ENCODE assay signal across 39 cellular contexts in the genomic region with DNA sequence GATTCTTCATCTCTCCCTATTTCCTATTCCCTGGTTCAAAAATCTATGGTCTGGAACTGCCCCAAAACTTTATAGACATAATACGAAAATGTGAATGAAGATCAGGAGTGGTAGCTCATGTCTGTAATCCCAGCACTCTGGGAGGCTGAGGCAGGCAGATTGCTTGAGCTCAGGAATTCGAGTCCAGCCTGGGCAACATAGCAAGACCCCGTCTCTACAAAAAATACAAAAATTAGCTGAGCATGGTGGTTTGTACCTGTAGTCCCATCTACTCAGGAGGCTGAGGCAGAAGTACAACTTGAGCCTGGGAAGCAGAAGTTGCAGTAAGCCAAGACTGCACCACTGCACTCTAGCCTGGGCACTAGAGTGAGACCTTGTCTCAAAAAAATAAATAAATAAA.
"Had no signal": no experiment of that assay in that cellular context is flagged by ENCODE, and none has a peak within 500 bp of the region (broad histone marks: within the 10 kb centered on the region; RNA-seq: fewer than 3 reads in every experiment).

No MANE protein-coding gene starts in this region.

- H3K4me3 Mint-ChIP-seq: activated naive CD4-positive, alpha-beta T cell treated with anti-CD3 and anti-CD28 coated beads for 36 hours; activated naive CD4-positive, alpha-beta T cell treated with anti-CD3 and anti-CD28 coated beads, Interleukin-2, amount 10 ng/mL, durations not matched to agents 7 days and 5 days; activated naive CD4-positive, alpha-beta T cell treated with anti-CD3 and anti-CD28 coated beads, Interleukin-2, amount 50 U/mL, for 24 hours; activated naive CD8-positive, alpha-beta T cell; activated naive CD8-positive, alpha-beta T cell treated with anti-CD3 and anti-CD28 coated beads for 36 hours; activated naive CD8-positive, alpha-beta T cell treated with anti-CD3 and anti-CD28 coated beads, Interleukin-2, amount 10 ng/mL, durations not matched to agents 7 days and 5 days; activated naive CD8-positive, alpha-beta T cell treated with anti-CD3 and anti-CD28 coated beads, Interleukin-2, amount 50 U/mL, for 24 hours; activated T-cell treated with anti-CD3 and anti-CD28 coated beads, Interleukin-2, amount 50 U/mL, for 24 hours; activated T-cell treated with anti-CD3 and anti-CD28 coated beads, Interleukin-2, amount 50 U/mL, for 4 hours; activated T-cell treated with anti-CD3 and anti-CD28 coated beads, Interleukin-2, amount 50 U/mL, for 72 hours; activated T-helper 1 cell treated with anti-CD3 and anti-CD28 coated beads, Interleukin-12 subunit alpha, Interleukin-12 subunit beta, Interleukin-2, Interleukin-4 antibody, amounts not matched to agents 30 ng/mL and 10 ng/mL and 1 ng/mL, durations not matched to agents 14 hours and 24 hours and 36 hours; activated T-helper 17 cell treated with anti-CD3 and anti-CD28 coated beads, Interleukin-2, amount 50 U/mL, for 72 hours; brain; central memory CD8-positive, alpha-beta T cell had no signal

- H3K4me1 Mint-ChIP-seq: activated naive CD4-positive, alpha-beta T cell treated with anti-CD3 and anti-CD28 coated beads, Interleukin-2, amount 10 ng/mL, durations not matched to agents 7 days and 5 days; activated naive CD4-positive, alpha-beta T cell treated with anti-CD3 and anti-CD28 coated beads, Interleukin-2, amount 50 U/mL, for 24 hours; activated naive CD8-positive, alpha-beta T cell treated with anti-CD3 and anti-CD28 coated beads for 36 hours; activated naive CD8-positive, alpha-beta T cell treated with anti-CD3 and anti-CD28 coated beads, Interleukin-2, amount 10 ng/mL, durations not matched to agents 7 days and 5 days; activated naive CD8-positive, alpha-beta T cell treated with anti-CD3 and anti-CD28 coated beads, Interleukin-2, amount 50 U/mL, for 24 hours; activated T-helper 17 cell treated with anti-CD3 and anti-CD28 coated beads, Interleukin-2, amount 50 U/mL, for 72 hours; central memory CD8-positive, alpha-beta T cell had no signal

- H3K4me1 ChIP-seq: adrenal gland, ascending aorta, breast epithelium had no signal

- H3K36me3 ChIP-seq: adrenal gland, brain microvascular endothelial cell, breast epithelium, cardiac muscle cell had no signal

- H3K9me3 Mint-ChIP-seq: activated naive CD8-positive, alpha-beta T cell treated with anti-CD3 and anti-CD28 coated beads, Interleukin-2, amount 50 U/mL, for 24 hours; activated T-helper 1 cell treated with anti-CD3 and anti-CD28 coated beads, Interleukin-12 subunit alpha, Interleukin-12 subunit beta, Interleukin-2, Interleukin-4 antibody, amounts not matched to agents 30 ng/mL and 10 ng/mL and 1 ng/mL, durations not matched to agents 14 hours and 24 hours and 36 hours; activated T-helper 2 cell treated with anti-CD3 and anti-CD28 coated beads, Interferon-gamma antibody, Interleukin-2, Interleukin-4, amounts not matched to agents 10 μg/mL and 5 μg/mL and 100 μg/mL, durations not matched to agents 14 hours and 24 hours and 36 hours had no signal

- H3K27ac Mint-ChIP-seq: activated naive CD4-positive, alpha-beta T cell treated with anti-CD3 and anti-CD28 coated beads for 36 hours; activated naive CD4-positive, alpha-beta T cell treated with anti-CD3 and anti-CD28 coated beads, Interleukin-2, amount 10 ng/mL, durations not matched to agents 7 days and 5 days; activated naive CD4-positive, alpha-beta T cell treated with anti-CD3 and anti-CD28 coated beads, Interleukin-2, amount 50 U/mL, for 24 hours; activated naive CD4-positive, alpha-beta T cell treated with anti-CD3 and anti-CD28 coated beads, Interleukin-2, amount 50 U/mL, for 72 hours; activated naive CD8-positive, alpha-beta T cell; activated naive CD8-positive, alpha-beta T cell treated with anti-CD3 and anti-CD28 coated beads for 36 hours; activated naive CD8-positive, alpha-beta T cell treated with anti-CD3 and anti-CD28 coated beads, Interleukin-2, amount 10 ng/mL, durations not matched to agents 7 days and 5 days; activated naive CD8-positive, alpha-beta T cell treated with anti-CD3 and anti-CD28 coated beads, Interleukin-2, amount 50 U/mL, for 24 hours; activated T-cell treated with anti-CD3 and anti-CD28 coated beads, Interleukin-2, amount 50 U/mL, for 24 hours; activated T-cell treated with anti-CD3 and anti-CD28 coated beads, Interleukin-2, amount 50 U/mL, for 72 hours; activated T-helper 1 cell treated with anti-CD3 and anti-CD28 coated beads, Interleukin-12 subunit alpha, Interleukin-12 subunit beta, Interleukin-2, Interleukin-4 antibody, amounts not matched to agents 30 ng/mL and 10 ng/mL and 1 ng/mL, durations not matched to agents 14 hours and 24 hours and 36 hours; activated T-helper 17 cell treated with anti-CD3 and anti-CD28 coated beads, Interleukin-2, amount 50 U/mL, for 72 hours; activated T-helper 2 cell treated with anti-CD3 and anti-CD28 coated beads, Interferon-gamma antibody, Interleukin-2, Interleukin-4, amounts not matched to agents 10 μg/mL and 5 μg/mL and 100 μg/mL, durations not matched to agents 14 hours and 24 hours and 36 hours; brain had no signal

- H3K27me3 ChIP-seq: adrenal gland, ascending aorta, body of pancreas, brain microvascular endothelial cell, breast epithelium, cardiac muscle cell had no signal

- H3K27me3 Mint-ChIP-seq: activated naive CD4-positive, alpha-beta T cell treated with anti-CD3 and anti-CD28 coated beads, Interleukin-2, amount 10 ng/mL, durations not matched to agents 7 days and 5 days; activated naive CD4-positive, alpha-beta T cell treated with anti-CD3 and anti-CD28 coated beads, Interleukin-2, amount 50 U/mL, for 24 hours; activated naive CD8-positive, alpha-beta T cell; activated naive CD8-positive, alpha-beta T cell treated with anti-CD3 and anti-CD28 coated beads for 36 hours; activated naive CD8-positive, alpha-beta T cell treated with anti-CD3 and anti-CD28 coated beads, Interleukin-2, amount 10 ng/mL, durations not matched to agents 7 days and 5 days; activated naive CD8-positive, alpha-beta T cell treated with anti-CD3 and anti-CD28 coated beads, Interleukin-2, amount 50 U/mL, for 24 hours; activated T-cell treated with anti-CD3 and anti-CD28 coated beads, Interleukin-2, amount 50 U/mL, for 24 hours; activated T-helper 17 cell treated with anti-CD3 and anti-CD28 coated beads, Interleukin-2, amount 50 U/mL, for 72 hours; brain; central memory CD8-positive, alpha-beta T cell had no signal

- H3K27ac ChIP-seq: adrenal gland, ascending aorta, body of pancreas, brain microvascular endothelial cell, breast epithelium, cardiac muscle cell had no signal

- H3K4me3 ChIP-seq: adrenal gland, ascending aorta, body of pancreas, breast epithelium, cardiac muscle cell had no signal

- H3K9me3 ChIP-seq: adrenal gland had no signal

- FAIRE-seq: astrocyte, bronchial epithelial cell had no signal

- DNase-seq: activated effector memory CD4-positive, alpha-beta T cell treated with anti-CD3 and anti-CD28 coated beads, Interleukin-2, amount 50 U/mL, for 16 hours; activated effector memory CD4-positive, alpha-beta T cell treated with Interleukin-2 at 50 U/mL for 16 hours; activated gamma-delta T cell; activated gamma-delta T cell treated with Interleukin-2 at 50 U/mL for 16 hours; activated naive CD4-positive, alpha-beta T cell; activated naive CD4-positive, alpha-beta T cell treated with anti-CD3 and anti-CD28 coated beads for 36 hours; activated naive CD4-positive, alpha-beta T cell treated with anti-CD3 and anti-CD28 coated beads, Interleukin-2, amount 10 ng/mL, durations not matched to agents 7 days and 5 days; activated naive CD4-positive, alpha-beta T cell treated with anti-CD3 and anti-CD28 coated beads, Interleukin-2, amount 50 U/mL, for 16 hours; activated naive CD4-positive, alpha-beta T cell treated with Interleukin-2 at 50 U/mL for 16 hours; activated naive CD8-positive, alpha-beta T cell treated with anti-CD3 and anti-CD28 coated beads for 36 hours; activated naive CD8-positive, alpha-beta T cell treated with anti-CD3 and anti-CD28 coated beads, Interleukin-2, amount 10 ng/mL, durations not matched to agents 7 days and 5 days; activated naive CD8-positive, alpha-beta T cell treated with anti-CD3 and anti-CD28 coated beads, Interleukin-2, amount 50 U/mL, for 24 hours; activated T-cell treated with anti-CD3 and anti-CD28 coated beads, Interleukin-2, amount 50 U/mL, for 24 hours; activated T-cell treated with anti-CD3 and anti-CD28 coated beads, Interleukin-2, amount 50 U/mL, for 4 hours; activated T-cell treated with anti-CD3 and anti-CD28 coated beads, Interleukin-2, amount 50 U/mL, for 48 hours; activated T-cell treated with anti-CD3 and anti-CD28 coated beads, Interleukin-2, amount 50 U/mL, for 72 hours; adrenal gland; amniotic stem cell; amygdala; anterior cingulate cortex; aorta; body of pancreas; brain microvascular endothelial cell; caudate nucleus; central memory CD4-positive, alpha-beta T cell; cerebellar nuclear complex had no signal

- ATAC-seq: activated naive CD4-positive, alpha-beta T cell treated with anti-CD3 and anti-CD28 coated beads, Interleukin-2, amount 50 U/mL, for 72 hours; activated naive CD8-positive, alpha-beta T cell treated with anti-CD3 and anti-CD28 coated beads, Interleukin-2, amount 50 U/mL, for 24 hours; activated T-cell treated with anti-CD3 and anti-CD28 coated beads, Interleukin-2, amount 50 U/mL, for 4 hours; activated T-cell treated with anti-CD3 and anti-CD28 coated beads, Interleukin-2, amount 50 U/mL, for 72 hours; activated T-helper 17 cell treated with anti-CD3 and anti-CD28 coated beads, Interleukin-2, amount 50 U/mL, for 72 hours; body of pancreas had no signal

- H3K36me3 Mint-ChIP-seq: activated naive CD4-positive, alpha-beta T cell treated with anti-CD3 and anti-CD28 coated beads, Interleukin-2, amount 10 ng/mL, durations not matched to agents 7 days and 5 days; activated naive CD4-positive, alpha-beta T cell treated with anti-CD3 and anti-CD28 coated beads, Interleukin-2, amount 50 U/mL, for 24 hours; activated naive CD4-positive, alpha-beta T cell treated with anti-CD3 and anti-CD28 coated beads, Interleukin-2, amount 50 U/mL, for 72 hours; activated naive CD8-positive, alpha-beta T cell; activated naive CD8-positive, alpha-beta T cell treated with anti-CD3 and anti-CD28 coated beads for 36 hours; activated naive CD8-positive, alpha-beta T cell treated with anti-CD3 and anti-CD28 coated beads, Interleukin-2, amount 10 ng/mL, durations not matched to agents 7 days and 5 days had no signal
